ENCODE assay signal across 1 cellular context in genomic region chr10:23096814-23097549, GRCh38.
TF ChIP-seq lines count a peak whose summit lies in the region.

No MANE protein-coding gene starts in this region.

TF ChIP-seq in HEK293, 187 proteins besides CTCF, POLR2A, EP300 and RAD21 (continued from another document):
- TF ChIP-seq ZNF335 (tag by site-specific recombination; conservative IDR thresholded peaks at IDR 0.05) = no peak
- no peak for TF ChIP-seq ZNF654 (tag by site-specific recombination; IDR thresholded peaks at IDR 0.05; ENCODE audit: low read depth)
- peak; percentile 57; the same call in 1 of the 2 replicates for TF ChIP-seq ZSCAN30 (tag by site-specific recombination; IDR thresholded peaks at IDR 0.05)
- TF ChIP-seq ZNF350 (tag by site-specific recombination; IDR thresholded peaks at IDR 0.05) = no peak
- TF ChIP-seq SCRT1 (tag by site-specific recombination; IDR thresholded peaks at IDR 0.05; ENCODE audit: borderline replicate concordance) = peak; percentile 58; the same call in 1 of the 2 replicates
- no peak for TF ChIP-seq ZNF114 (tag by site-specific recombination; IDR thresholded peaks at IDR 0.05)
- peak; percentile 24; the same call in 1 of the 2 replicates for TF ChIP-seq INSM2 (tag by site-specific recombination; IDR thresholded peaks at IDR 0.05)
- TF ChIP-seq ZNF792 (tag by site-specific recombination; IDR thresholded peaks at IDR 0.05) = no peak
- TF ChIP-seq ZNF169 (tag by site-specific recombination; IDR thresholded peaks at IDR 0.05) = no peak
- TF ChIP-seq ZNF76 (tag by site-specific recombination; IDR thresholded peaks at IDR 0.05; ENCODE audit: borderline replicate concordance, low read depth) = no peak
- TF ChIP-seq ZNF639 (tag by site-specific recombination; IDR thresholded peaks at IDR 0.05) = 0 out of 2 replicates have a peak, but pooled peaks have one; percentile 21
- no peak for TF ChIP-seq ZFHX2 (tag by site-specific recombination; conservative IDR thresholded peaks at IDR 0.05)
- TF ChIP-seq ZNF157 (tag by site-specific recombination; IDR thresholded peaks at IDR 0.05) = no peak
- TF ChIP-seq ZNF266 (tag by site-specific recombination; IDR thresholded peaks at IDR 0.05; ENCODE audit: low read depth) = no peak
- peak; percentile 88 for TF ChIP-seq SETDB1 (IDR thresholded peaks at IDR 0.05; ENCODE audit: insufficient read length, low read length)
- no peak for TF ChIP-seq HOXD13 (CRISPR knock-in tag; IDR thresholded peaks at IDR 0.05; ENCODE audit: borderline replicate concordance)
- no peak for TF ChIP-seq ZSCAN5A (tag by site-specific recombination; IDR thresholded peaks at IDR 0.05)
- TF ChIP-seq WT1 (tag by site-specific recombination; IDR thresholded peaks at IDR 0.05) = peak; percentile 90
- TF ChIP-seq ZSCAN18 (tag by site-specific recombination; IDR thresholded peaks at IDR 0.05) = no peak
- TF ChIP-seq BCL11A (tag by site-specific recombination; IDR thresholded peaks at IDR 0.05; ENCODE audit: low read depth) = no peak; the same call in 1 of the 2 replicates
- TF ChIP-seq ZBTB21 (tag by site-specific recombination; IDR thresholded peaks at IDR 0.05) = 0 out of 2 replicates have a peak, but pooled peaks have one; percentile 44
- TF ChIP-seq ZNF488 (tag by site-specific recombination; IDR thresholded peaks at IDR 0.05) = no peak
- no peak for TF ChIP-seq ZNF148 (tag by site-specific recombination; IDR thresholded peaks at IDR 0.05; ENCODE audit: borderline replicate concordance)
- peak; percentile 38; the same call in 1 of the 2 replicates for TF ChIP-seq ZNF2 (tag by site-specific recombination; IDR thresholded peaks at IDR 0.05)
- peak; percentile 74 for TF ChIP-seq ZNF501 (tag by site-specific recombination; IDR thresholded peaks at IDR 0.05)
- peak; percentile 76 for TF ChIP-seq BCL11B (tag by site-specific recombination; IDR thresholded peaks at IDR 0.05; ENCODE audit: low read depth)
- peak; percentile 81 for TF ChIP-seq PRDM6 (tag by site-specific recombination; IDR thresholded peaks at IDR 0.05)
- no peak for TF ChIP-seq SALL2 (tag by site-specific recombination; IDR thresholded peaks at IDR 0.05; ENCODE audit: borderline replicate concordance)
- peak; percentile 17; the same call in 1 of the 2 replicates for TF ChIP-seq ZNF341 (tag by site-specific recombination; IDR thresholded peaks at IDR 0.05; ENCODE audit: low read depth)
- no peak for TF ChIP-seq ZNF548 (tag by site-specific recombination; IDR thresholded peaks at IDR 0.05)
- TF ChIP-seq ZNF394 (tag by site-specific recombination; IDR thresholded peaks at IDR 0.05; ENCODE audit: borderline replicate concordance) = peak; percentile 24; the same call in 1 of the 2 replicates
- no peak for TF ChIP-seq KLF1 (tag by site-specific recombination; IDR thresholded peaks at IDR 0.05)
- no peak for TF ChIP-seq ZNF133 (tag by site-specific recombination; IDR thresholded peaks at IDR 0.05)
- TF ChIP-seq ZBTB7A (tag by site-specific recombination; IDR thresholded peaks at IDR 0.05; ENCODE audit: low read depth) = no peak
- TF ChIP-seq KLF9 (tag by site-specific recombination; IDR thresholded peaks at IDR 0.05; ENCODE audit: low read depth) = no peak
- no peak for TF ChIP-seq ZNF670 (tag by site-specific recombination; IDR thresholded peaks at IDR 0.05; ENCODE audit: low read depth)
- TF ChIP-seq OVOL3 (tag by site-specific recombination; IDR thresholded peaks at IDR 0.05) = 0 out of 2 replicates have a peak, but pooled peaks have one; percentile 44
- no peak for TF ChIP-seq ZFP41 (tag by site-specific recombination; IDR thresholded peaks at IDR 0.05; ENCODE audit: borderline replicate concordance)
- peak; percentile 43; the same call in 1 of the 2 replicates for TF ChIP-seq ZNF549 (tag by site-specific recombination; IDR thresholded peaks at IDR 0.05)
- 0 out of 2 replicates have a peak, but pooled peaks have one; percentile 43 for TF ChIP-seq ZNF184 (tag by site-specific recombination; IDR thresholded peaks at IDR 0.05)
- TF ChIP-seq ZNF302 (tag by site-specific recombination; IDR thresholded peaks at IDR 0.05; ENCODE audit: low read depth) = no peak
- TF ChIP-seq ZNF366 (tag by site-specific recombination; conservative IDR thresholded peaks at IDR 0.05) = peak; percentile 62; the same call in 1 of the 2 replicates
- TF ChIP-seq YY2 (tag by site-specific recombination; IDR thresholded peaks at IDR 0.05) = no peak
- 0 out of 2 replicates have a peak, but pooled peaks have one; percentile 17 for TF ChIP-seq ZBTB20 (tag by site-specific recombination; IDR thresholded peaks at IDR 0.05)
- TF ChIP-seq ZEB2 (tag by site-specific recombination; IDR thresholded peaks at IDR 0.05) = peak; percentile 30; the same call in 1 of the 2 replicates
- TF ChIP-seq KLF7 (tag by site-specific recombination; IDR thresholded peaks at IDR 0.05; ENCODE audit: borderline replicate concordance) = no peak
- TF ChIP-seq ZNF23 (tag by site-specific recombination; IDR thresholded peaks at IDR 0.05; ENCODE audit: borderline replicate concordance) = no peak
- no peak for TF ChIP-seq ZNF362 (tag by site-specific recombination; IDR thresholded peaks at IDR 0.05)
- no peak for TF ChIP-seq ZNF239 (tag by site-specific recombination; IDR thresholded peaks at IDR 0.05)
- TF ChIP-seq MYNN (tag by site-specific recombination; IDR thresholded peaks at IDR 0.05; ENCODE audit: borderline replicate concordance) = no peak
- TF ChIP-seq OSR2 (tag by site-specific recombination; IDR thresholded peaks at IDR 0.05) = peak; percentile 96
- TF ChIP-seq ZNF514 (tag by site-specific recombination; IDR thresholded peaks at IDR 0.05) = no peak
- TF ChIP-seq ZNF138 (tag by site-specific recombination; IDR thresholded peaks at IDR 0.05; ENCODE audit: borderline replicate concordance) = no peak
